9 cellular contexts compared by ENCODE assay signal in genomic region chr12:98399532-98399931, GRCh38.
DNase-seq lines count a peak whose midpoint lies in the region; ATAC-seq lines count a peak whose summit lies in the region.
"Had no signal": no experiment of that assay in that cellular context is flagged by ENCODE, and none has a peak within 500 bp of the region (broad histone marks: within the 10 kb centered on the region; RNA-seq: fewer than 3 reads in every experiment).

No MANE protein-coding gene starts in this region.

- peak; percentile 48 for ATAC-seq in GM18511 (IDR thresholded peaks at IDR 0.05; ENCODE audit: unreplicated experiment)
- ATAC-seq in HG02885 (IDR thresholded peaks at IDR 0.05; ENCODE audit: poor library complexity, unreplicated experiment): peak; percentile 73
- ATAC-seq: body of pancreas had no signal

- H3K27me3 Mint-ChIP-seq in immature natural killer cell (ENCODE audit: low read depth in 3 of 3): no peaks in the 10 kb centered on the region

- no peaks in the 10 kb centered on the region for H3K36me3 Mint-ChIP-seq in immature natural killer cell

- peak; percentile 76 for DNase-seq in RPMI7951 (ENCODE audit: low read depth)
- DNase-seq in activated T-helper 1 cell treated with anti-CD3 and anti-CD28 coated beads, Interleukin-2, amount 50 U/mL, for 16 hours (ENCODE audit: low read depth in 1 of 2, low spot score in 1 of 2): peak; percentile 24 to 45
- peak; percentile 19 to 40 (median 22) for DNase-seq in immature natural killer cell
- DNase-seq in stimulated activated CD8-positive, alpha-beta memory T cell treated with anti-CD3 and anti-CD28 coated beads, Interleukin-4, amount 100 ng/mL, for 24 hours (ENCODE audit: low read depth): peak; percentile 52
- no peak for DNase-seq in NCI-H128 (lab: John Stamatoyannopoulos, UW; ENCODE audit: unreplicated experiment)
- no peak for DNase-seq in OCI-M2 (lab: John Stamatoyannopoulos, UW; ENCODE audit: unreplicated experiment)

- H3K4me3 Mint-ChIP-seq in immature natural killer cell: peak overlapping the region; percentile 9 to 74 (median 49)

- no peaks in the 10 kb centered on the region for H3K9me3 Mint-ChIP-seq in immature natural killer cell

- H3K27ac Mint-ChIP-seq in immature natural killer cell: peak overlapping the region; percentile 22 to 82 (median 73)

- peaks cover 35 to 36% of the 10 kb centered on the region in 2 donors for H3K4me1 Mint-ChIP-seq in immature natural killer cell

Comparison
In these comparisons a context has a peak if more than half of its experiments do, and no peak if none do; other contexts are left out.
1. DNase-seq: peak in RPMI7951 (single experiment), activated T-helper 1 cell treated with anti-CD3 and anti-CD28 coated beads, Interleukin-2, amount 50 U/mL, for 16 hours (2 of 2), immature natural killer cell (3 of 3) and stimulated activated CD8-positive, alpha-beta memory T cell treated with anti-CD3 and anti-CD28 coated beads, Interleukin-4, amount 100 ng/mL, for 24 hours (single experiment); none in NCI-H128 (single experiment) and OCI-M2 (single experiment).